Comparison of ENCODE assay signal across 20 cellular contexts in the genomic region with DNA sequence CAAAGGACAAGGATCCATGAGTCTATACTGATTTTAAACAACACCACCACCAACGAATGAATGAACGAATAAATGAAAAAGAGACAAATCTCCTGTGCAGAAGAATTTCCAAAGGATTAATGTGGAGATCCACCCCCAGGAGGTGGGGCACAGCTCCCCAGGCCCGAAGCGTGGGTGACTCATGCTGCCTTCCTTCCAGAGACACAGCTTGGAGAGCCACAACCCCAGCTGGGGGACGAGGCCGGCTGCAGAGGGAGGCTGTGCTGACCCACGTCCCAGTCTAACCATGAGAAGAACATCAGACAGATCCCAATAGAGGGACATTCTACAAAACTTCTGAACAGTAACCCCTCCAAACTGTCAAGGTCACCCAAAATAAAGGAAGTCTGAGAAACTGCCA.
DNase-seq lines count a peak whose midpoint lies in the region; ATAC-seq, FAIRE-seq and TF ChIP-seq lines count a peak whose summit lies in the region.
"Had no signal": no experiment of that assay in that cellular context is flagged by ENCODE, and none has a peak within 500 bp of the region (broad histone marks: within the 10 kb centered on the region; RNA-seq: fewer than 3 reads in every experiment).

No MANE protein-coding gene starts in this region.

- no TSS peak for BruUV-seq in HepG2 (replicated peaks; lab: Mats Ljungman, UMichigan)

- H3K27me3 Mint-ChIP-seq in astrocyte (ENCODE audit: low read depth, unreplicated experiment), result no peaks in the 10 kb centered on the region
- H3K27me3 Mint-ChIP-seq: CD4-positive, alpha-beta memory T cell had no signal

- no peak for DNase-seq in heart right ventricle
- DNase-seq in left ventricle myocardium inferior, result no peak
- DNase-seq in H4 (ENCODE audit: low spot score), result peak; percentile 20
- no peak for DNase-seq in astrocyte (ENCODE audit: low read depth)
- DNase-seq in urothelium cell line (ENCODE audit: low spot score), result peak; percentile 54
- DNase-seq in HepG2 (ENCODE audit: low spot score), result no peak
- DNase-seq: C1 segment of cervical spinal cord; Calu3; CD4-positive, alpha-beta memory T cell; COR-L47; DMS53; DMS79 treated with DMSO at 0.1 percent for 48 hours; GM23248; H9 had no signal

- no peaks in the 10 kb centered on the region for H3K9me3 ChIP-seq in heart right ventricle
- H3K9me3 ChIP-seq in left ventricle myocardium inferior (replicated peaks), result no peaks in the 10 kb centered on the region
- H3K9me3 ChIP-seq in astrocyte (ENCODE audit: insufficient read depth, low read depth, low read length), result peaks cover 9% of the 10 kb centered on the region
- no peaks in the 10 kb centered on the region for H3K9me3 ChIP-seq in HepG2 (ENCODE audit: low read length)

- H4K20me1 ChIP-seq in astrocyte (ENCODE audit: insufficient read depth, low read length) (no peaks in the 10 kb centered on the region), HepG2 (ENCODE audit: insufficient read depth, low read length) (no peaks in the 10 kb centered on the region)

- peaks cover 22% of the 10 kb centered on the region for H3K9me3 Mint-ChIP-seq in astrocyte (ENCODE audit: unreplicated experiment)
- H3K9me3 Mint-ChIP-seq: CD4-positive, alpha-beta memory T cell; H9 had no signal

- 67 to 79% methylated on average over 7 of the region's 7 CpGs for WGBS in heart right ventricle, 2 donors
- WGBS in HepG2 (ENCODE audit: low lambda C conversion rate), result 10% methylated on average over 7 of the region's 7 CpGs

- no peak for TF ChIP-seq CTCF in heart right ventricle (IDR thresholded peaks at IDR 0.05)
- TF ChIP-seq CTCF in left ventricle myocardium inferior (IDR thresholded peaks at IDR 0.05; ENCODE audit: borderline replicate concordance), result no peak
- TF ChIP-seq CTCF in astrocyte (IDR thresholded peaks at IDR 0.05; ENCODE audit: insufficient read depth, low read depth, low read length), result no peak
- no peak for TF ChIP-seq CTCF in HepG2 (CRISPR knock-in tag; IDR thresholded peaks at IDR 0.05)

- no peaks in the 10 kb centered on the region for H3K4me1 Mint-ChIP-seq in astrocyte (ENCODE audit: low read depth, unreplicated experiment)
- H3K4me1 Mint-ChIP-seq: CD4-positive, alpha-beta memory T cell; H9 had no signal

- H3K27me3 ChIP-seq in heart right ventricle (peaks cover 0 to 30% (median 5%) of the 10 kb centered on the region in 7 donors), left ventricle myocardium inferior (ENCODE audit: low read depth) (peaks cover 64% of the 10 kb centered on the region), astrocyte (ENCODE audit: insufficient read depth, low read length) (no peaks in the 10 kb centered on the region), HepG2 (ENCODE audit: control insufficient read depth in 1 of 2, insufficient read depth in 2 of 2, low read length in 2 of 2) (peaks cover 0 to 20% of the 10 kb centered on the region in 2 experiments; a peak in 2 of 5 replicates)

- H3K36me3 ChIP-seq in heart right ventricle, result no peaks in the 10 kb centered on the region
- no peaks in the 10 kb centered on the region for H3K36me3 ChIP-seq in left ventricle myocardium inferior
- H3K36me3 ChIP-seq in astrocyte (ENCODE audit: insufficient read depth, low read length), result no peaks in the 10 kb centered on the region
- no peaks in the 10 kb centered on the region for H3K36me3 ChIP-seq in HepG2 (replicated peaks in 1 of 2; ENCODE audit: control insufficient read depth in 1 of 2, insufficient read depth in 2 of 2, low read length in 2 of 2)

- H3K79me2 ChIP-seq in astrocyte (ENCODE audit: insufficient read depth, low read length) (no peaks in the 10 kb centered on the region), HepG2 (ENCODE audit: insufficient read depth, low read length) (no peaks in the 10 kb centered on the region)

- no peak overlapping the region for H2AFZ ChIP-seq in astrocyte (ENCODE audit: low read depth, low read length)
- no peak overlapping the region for H2AFZ ChIP-seq in HepG2 (ENCODE audit: low read length)
- H2AFZ ChIP-seq: GM23248 had no signal

- H3K27ac ChIP-seq in heart right ventricle, result no peak overlapping the region
- H3K27ac ChIP-seq in left ventricle myocardium inferior (replicated peaks), result no peak overlapping the region
- H3K27ac ChIP-seq in astrocyte (ENCODE audit: low read depth, low read length), result no peak overlapping the region
- no peak overlapping the region for H3K27ac ChIP-seq in HepG2 (ENCODE audit: extremely low read length, insufficient read depth, low read length)
- H3K27ac ChIP-seq: GM23248 had no signal

- H3K4me1 ChIP-seq in heart right ventricle (no peaks in the 10 kb centered on the region), left ventricle myocardium inferior (no peaks in the 10 kb centered on the region), astrocyte (ENCODE audit: insufficient read depth, low read length) (no peaks in the 10 kb centered on the region), HepG2 (ENCODE audit: insufficient read depth, low read length) (no peaks in the 10 kb centered on the region)

- FAIRE-seq in astrocyte (lab: Jason Lieb, UNC) (no peak), urothelium cell line (lab: Jason Lieb, UNC) (peak; percentile 20), HepG2 (lab: Jason Lieb, UNC) (no peak)
- FAIRE-seq: G401.6, GM12892, GM19239, H1 had no signal

- no peak overlapping the region for H3K4me2 ChIP-seq in astrocyte (ENCODE audit: low read length)
- no peak overlapping the region for H3K4me2 ChIP-seq in HepG2 (ENCODE audit: low read depth, low read length)

- intact Hi-C loops in heart right ventricle (cut with DNase I) (no loop called here), left ventricle myocardium inferior (cut with micrococcal nuclease) (no loop called here), HepG2 (cut with micrococcal nuclease; ENCODE audit: unreplicated experiment) (no loop called here)

- no peak overlapping the region for H3K4me3 Mint-ChIP-seq in astrocyte (ENCODE audit: unreplicated experiment)
- H3K4me3 Mint-ChIP-seq: CD4-positive, alpha-beta memory T cell; H9 had no signal

- CTCF ChIA-PET in HepG2 (lab: Yijun Ruan, JAX; ENCODE audit: low intra/inter-chr PET ratio, low total read pairs), result no interaction called here

- TF ChIP-seq EP300 in HepG2 (IDR thresholded peaks at IDR 0.05; ENCODE audit: low read depth in 2 of 2, low read length in 2 of 2) (no peak), HepG2 (CRISPR knock-in tag; IDR thresholded peaks at IDR 0.05; ENCODE audit: borderline replicate concordance) (no peak)

- peak in 5 of 8 donors; percentile 41 to 70 (median 55) for ATAC-seq in heart right ventricle
- no peak for ATAC-seq in HG02798 (IDR thresholded peaks at IDR 0.05; ENCODE audit: poor library complexity, unreplicated experiment)
- ATAC-seq in HepG2, result no peak
- ATAC-seq: HCT116 had no signal

- H3K9ac ChIP-seq in astrocyte (ENCODE audit: low read length), result no peak overlapping the region
- H3K9ac ChIP-seq in HepG2 (ENCODE audit: insufficient read depth, low read depth, low read length), result no peak overlapping the region
- H3K9ac ChIP-seq: GM23248 had no signal

- H3K4me3 ChIP-seq in heart right ventricle (no peak overlapping the region), left ventricle myocardium inferior (no peak overlapping the region), astrocyte (ENCODE audit: insufficient read depth, low read depth, low read length) (no peak overlapping the region), HepG2 (replicated peaks in 1 of 3; ENCODE audit: insufficient read depth in 1 of 3, low read depth in 2 of 3, low read length in 3 of 3) (no peak overlapping the region)
- H3K4me3 ChIP-seq: GM23248 had no signal

- POLR2A ChIA-PET in HepG2 (lab: Yijun Ruan, JAX), result no interaction called here

- in situ Hi-C loops in HepG2 (cut with HindIII; ENCODE audit: extremely low pct_ligation_motif_present, low pct_unique_long_range_greater_than_20kb), result no loop called here

- no peaks in the 10 kb centered on the region for H3K36me3 Mint-ChIP-seq in astrocyte (ENCODE audit: low read depth, unreplicated experiment)
- H3K36me3 Mint-ChIP-seq: CD4-positive, alpha-beta memory T cell had no signal

- TF ChIP-seq POLR2A in HepG2 (IDR thresholded peaks at IDR 0.05; ENCODE audit: insufficient read depth in 1 of 2, low read depth in 2 of 2, low read length in 2 of 2), result no peak

- no peak for TF ChIP-seq RAD21 in HepG2 (CRISPR knock-in tag; IDR thresholded peaks at IDR 0.05)

- peak overlapping the region; percentile 41 for H3K27ac Mint-ChIP-seq in astrocyte (ENCODE audit: unreplicated experiment)
- H3K27ac Mint-ChIP-seq: CD4-positive, alpha-beta memory T cell; H9 had no signal

TF ChIP-seq in HepG2, 621 proteins besides CTCF, POLR2A, EP300 and RAD21:
- TF ChIP-seq TMF1 (CRISPR knock-in tag; IDR thresholded peaks at IDR 0.05; ENCODE audit: low read depth) (no peak), SP1 (IDR thresholded peaks at IDR 0.05) (no peak), SP1 (CRISPR knock-in tag; IDR thresholded peaks at IDR 0.05) (no peak), CAMTA2 (CRISPR knock-in tag; IDR thresholded peaks at IDR 0.05; ENCODE audit: borderline replicate concordance) (no peak), ZMAT3 (CRISPR knock-in tag; conservative IDR thresholded peaks at IDR 0.05) (no peak), SCMH1 (CRISPR knock-in tag; IDR thresholded peaks at IDR 0.05; ENCODE audit: borderline replicate concordance) (no peak), NFYC (CRISPR knock-in tag; IDR thresholded peaks at IDR 0.05) (no peak), ZNF792 (CRISPR knock-in tag; IDR thresholded peaks at IDR 0.05) (no peak), ZNF605 (CRISPR knock-in tag; IDR thresholded peaks at IDR 0.05) (no peak), KMT2B (CRISPR knock-in tag; IDR thresholded peaks at IDR 0.05) (no peak), ZNF777 (CRISPR knock-in tag; IDR thresholded peaks at IDR 0.05) (no peak), ZNF431 (CRISPR knock-in tag; IDR thresholded peaks at IDR 0.05; ENCODE audit: borderline replicate concordance, low read depth) (no peak), TBX3 (IDR thresholded peaks at IDR 0.05; ENCODE audit: borderline replicate concordance) (no peak), DNMT1 (CRISPR knock-in tag; IDR thresholded peaks at IDR 0.05) (no peak), SOX13 (IDR thresholded peaks at IDR 0.05) (no peak), SOX13 (CRISPR knock-in tag; conservative IDR thresholded peaks at IDR 0.05 in 1 of 2, IDR thresholded peaks at IDR 0.05 in 1 of 2) (no peak)
- TF ChIP-seq, protein P1, sequence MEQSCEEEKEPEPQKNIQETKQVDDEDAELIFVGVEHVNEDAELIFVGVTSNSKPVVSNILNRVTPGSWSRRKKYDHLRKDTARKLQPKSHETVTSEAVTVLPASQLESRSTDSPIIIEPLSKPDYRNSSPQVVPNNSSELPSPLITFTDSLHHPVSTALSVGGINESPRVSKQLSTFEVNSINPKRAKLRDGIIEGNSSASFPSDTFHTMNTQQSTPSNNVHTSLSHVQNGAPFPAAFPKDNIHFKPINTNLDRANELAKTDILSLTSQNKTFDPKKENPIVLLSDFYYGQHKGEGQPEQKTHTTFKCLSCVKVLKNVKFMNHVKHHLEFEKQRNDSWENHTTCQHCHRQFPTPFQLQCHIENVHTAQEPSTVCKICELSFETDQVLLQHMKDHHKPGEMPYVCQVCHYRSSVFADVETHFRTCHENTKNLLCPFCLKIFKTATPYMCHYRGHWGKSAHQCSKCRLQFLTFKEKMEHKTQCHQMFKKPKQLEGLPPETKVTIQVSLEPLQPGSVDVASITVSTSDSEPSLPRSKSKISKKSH (CRISPR knock-in tag; IDR thresholded peaks at IDR 0.05; ENCODE audit: borderline replicate concordance), result no peak
TF ChIP-seq in HepG2: peak in this region for 0.

Comparison
In these comparisons a context has a peak if more than half of its experiments do, and no peak if none do; other contexts are left out.
1. ATAC-seq: peak in heart right ventricle (5 of 8); none in HG02798 (single experiment) and HepG2 (single experiment).
2. DNase-seq: peak in H4 (single experiment) and urothelium cell line (single experiment); none in heart right ventricle (0 of 2), left ventricle myocardium inferior (single experiment), astrocyte (single experiment) and HepG2 (single experiment).